1 cellular context compared by ENCODE assay signal in the genomic region with DNA sequence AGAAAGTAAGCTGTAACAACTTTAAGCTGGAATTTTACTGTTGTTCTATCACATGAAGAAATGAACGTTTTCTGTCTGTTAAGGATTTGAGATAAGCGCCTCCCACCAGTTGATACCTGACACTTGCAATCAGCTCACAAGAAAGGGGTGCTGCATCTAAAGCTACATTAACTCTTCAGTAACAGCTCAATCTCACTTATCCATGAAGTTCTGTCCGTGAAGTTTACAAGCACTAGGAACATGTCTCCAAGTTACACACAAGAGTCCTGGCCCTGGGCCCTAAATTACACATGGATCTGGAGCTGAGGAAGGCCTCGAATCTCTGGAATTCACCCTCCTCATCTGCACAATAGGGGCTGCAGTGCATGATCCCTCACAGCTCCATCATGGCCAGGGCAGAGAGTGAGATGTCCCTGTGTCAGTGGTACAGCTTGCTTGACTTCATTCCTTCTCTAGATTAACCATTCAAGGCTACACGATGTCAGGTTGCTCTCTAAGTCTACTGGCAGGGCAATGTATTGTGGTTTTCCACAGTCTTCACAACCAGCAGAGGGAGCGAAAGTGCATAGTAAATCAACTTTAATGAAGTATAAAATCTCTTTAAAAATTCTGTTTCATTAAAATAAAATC.
TF ChIP-seq lines count a peak whose summit lies in the region.

No MANE protein-coding gene starts in this region.

TF ChIP-seq in GM23338, 12 proteins besides CTCF, POLR2A, EP300 and RAD21 (continued from another document):
- TF ChIP-seq, protein P1, sequence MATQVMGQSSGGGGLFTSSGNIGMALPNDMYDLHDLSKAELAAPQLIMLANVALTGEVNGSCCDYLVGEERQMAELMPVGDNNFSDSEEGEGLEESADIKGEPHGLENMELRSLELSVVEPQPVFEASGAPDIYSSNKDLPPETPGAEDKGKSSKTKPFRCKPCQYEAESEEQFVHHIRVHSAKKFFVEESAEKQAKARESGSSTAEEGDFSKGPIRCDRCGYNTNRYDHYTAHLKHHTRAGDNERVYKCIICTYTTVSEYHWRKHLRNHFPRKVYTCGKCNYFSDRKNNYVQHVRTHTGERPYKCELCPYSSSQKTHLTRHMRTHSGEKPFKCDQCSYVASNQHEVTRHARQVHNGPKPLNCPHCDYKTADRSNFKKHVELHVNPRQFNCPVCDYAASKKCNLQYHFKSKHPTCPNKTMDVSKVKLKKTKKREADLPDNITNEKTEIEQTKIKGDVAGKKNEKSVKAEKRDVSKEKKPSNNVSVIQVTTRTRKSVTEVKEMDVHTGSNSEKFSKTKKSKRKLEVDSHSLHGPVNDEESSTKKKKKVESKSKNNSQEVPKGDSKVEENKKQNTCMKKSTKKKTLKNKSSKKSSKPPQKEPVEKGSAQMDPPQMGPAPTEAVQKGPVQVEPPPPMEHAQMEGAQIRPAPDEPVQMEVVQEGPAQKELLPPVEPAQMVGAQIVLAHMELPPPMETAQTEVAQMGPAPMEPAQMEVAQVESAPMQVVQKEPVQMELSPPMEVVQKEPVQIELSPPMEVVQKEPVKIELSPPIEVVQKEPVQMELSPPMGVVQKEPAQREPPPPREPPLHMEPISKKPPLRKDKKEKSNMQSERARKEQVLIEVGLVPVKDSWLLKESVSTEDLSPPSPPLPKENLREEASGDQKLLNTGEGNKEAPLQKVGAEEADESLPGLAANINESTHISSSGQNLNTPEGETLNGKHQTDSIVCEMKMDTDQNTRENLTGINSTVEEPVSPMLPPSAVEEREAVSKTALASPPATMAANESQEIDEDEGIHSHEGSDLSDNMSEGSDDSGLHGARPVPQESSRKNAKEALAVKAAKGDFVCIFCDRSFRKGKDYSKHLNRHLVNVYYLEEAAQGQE (IDR thresholded peaks at IDR 0.05; ENCODE audit: unreplicated experiment) = no peak
